In genomic region chr2:132416080-132416911, GRCh38 we compare ENCODE assay signal across 9 cellular contexts. TPM values are rescaled to one million over a fixed set of nuclear protein-coding genes. Genes with fewer than 3 reads are reported as not detected.
DNase-seq lines count a peak whose midpoint lies in the region; ATAC-seq and TF ChIP-seq lines count a peak whose summit lies in the region.
"Had no signal": no experiment of that assay in that cellular context is flagged by ENCODE, and none has a peak within 500 bp of the region (broad histone marks: within the 10 kb centered on the region; RNA-seq: fewer than 3 reads in every experiment).

GPR39 (plus strand) TSS chr2:132416805.

- POLR2A ChIA-PET in PC-3 (lab: Charles Lee; ENCODE audit: unreplicated experiment) = interaction anchor here (0.6 to 1.0 kb wide), 9 partner anchors 11 to 234 kb away, joined by 3 to 11 read pairs (median 4); no protein-coding TSS in a partner anchor

- H3K27me3 Mint-ChIP-seq in mesothelial cell of epicardium (ENCODE audit: low read depth) = peaks cover 54% of the 10 kb centered on the region
- H3K27me3 Mint-ChIP-seq in natural killer cell (ENCODE audit: low read depth in 2 of 2) = peaks cover 0 to 6% of the 10 kb centered on the region in 2 donors

- no peaks in the 10 kb centered on the region for H3K9me3 ChIP-seq in PC-3 (ENCODE audit: low read length)

- no peak for TF ChIP-seq CTCF in PC-3 (conservative IDR thresholded peaks at IDR 0.05; ENCODE audit: low read depth, low read length)
- no peak for TF ChIP-seq CTCF in epithelial cell of proximal tubule (conservative IDR thresholded peaks at IDR 0.05; ENCODE audit: low read depth, low read length)
- TF ChIP-seq CTCF in mesothelial cell of epicardium (IDR thresholded peaks at IDR 0.05; ENCODE audit: unreplicated experiment) = no peak
- no peak for TF ChIP-seq CTCF in natural killer cell (IDR thresholded peaks at IDR 0.05)

- no peaks in the 10 kb centered on the region for H3K9me2 ChIP-seq in PC-3 (replicated peaks; ENCODE audit: low read length)

- H2AFZ ChIP-seq in PC-3 (ENCODE audit: low read length) = peak within 1 kb of the TSS; percentile 68

- H3K4me3 Mint-ChIP-seq in mesothelial cell of epicardium (peak within 1 kb of the TSS; percentile 79), natural killer cell (no peak within 1 kb of the TSS)

- no peaks in the 10 kb centered on the region for H3K36me3 Mint-ChIP-seq in mesothelial cell of epicardium
- no peaks in the 10 kb centered on the region for H3K36me3 Mint-ChIP-seq in natural killer cell

- no TSS peak for BruUV-seq in PC-3 (replicated peaks; lab: Mats Ljungman, UMichigan)

- H3K79me2 ChIP-seq in PC-3 (ENCODE audit: low read length) = peaks cover 47% of the 10 kb centered on the region

- H3K4me1 ChIP-seq in PC-3 (ENCODE audit: insufficient read depth, low read length) = peaks cover 49% of the 10 kb centered on the region
- no peaks in the 10 kb centered on the region for H3K4me1 ChIP-seq in urinary bladder (ENCODE audit: insufficient read depth)

- intact Hi-C loops in PC-3 (cut with micrococcal nuclease) = loop anchor here (1.0 to 10.0 kb wide), 7 partner anchors 14 to 1429 kb away; no protein-coding TSS in a partner anchor
- intact Hi-C loops in natural killer cell (cut with micrococcal nuclease) = no loop called here

- H3K27ac ChIP-seq in PC-3 (ENCODE audit: low read length) = peak within 1 kb of the TSS; percentile 93
- peak within 1 kb of the TSS; percentile 85 for H3K27ac ChIP-seq in urinary bladder (ENCODE audit: low read depth)

- 2% methylated on average over 55 of the region's 55 CpGs for WGBS in urinary bladder

- H3K36me3 ChIP-seq in PC-3 (ENCODE audit: low read depth, low read length) (no peaks in the 10 kb centered on the region), urinary bladder (ENCODE audit: insufficient read depth) (no peaks in the 10 kb centered on the region)

- H3K4me3 ChIP-seq in PC-3 (ENCODE audit: low read length) (peak within 1 kb of the TSS; percentile 88), epithelial cell of proximal tubule (ENCODE audit: low read depth, low read length) (peak within 1 kb of the TSS; percentile 69), urinary bladder (ENCODE audit: low read depth, low read length) (peak within 1 kb of the TSS; percentile 35)

- peaks cover 24% of the 10 kb centered on the region for H4K20me1 ChIP-seq in PC-3 (ENCODE audit: low read length)

- no peaks in the 10 kb centered on the region for H3K27me3 ChIP-seq in PC-3 (ENCODE audit: low read length)

- CTCF ChIA-PET in PC-3 (lab: Charles Lee) = interaction anchor here (0.5 to 1.5 kb wide), 6 partner anchors 11 to 67 kb away, joined by 3 to 5 read pairs (median 4); no protein-coding TSS in a partner anchor

- DNase-seq in 8988T = peak; percentile 70
- peak; percentile 99 for DNase-seq in PC-3
- DNase-seq in epithelial cell of proximal tubule (ENCODE audit: low read depth) = peak; percentile 70
- DNase-seq in mesothelial cell of epicardium (ENCODE audit: low spot score in 2 of 2, unreplicated experiment in 2 of 2) = peak; percentile 34 to 71
- DNase-seq in natural killer cell = no peak
- DNase-seq: DND-41 had no signal

- no peak within 1 kb of the TSS for H3K27ac Mint-ChIP-seq in mesothelial cell of epicardium
- no peak within 1 kb of the TSS for H3K27ac Mint-ChIP-seq in natural killer cell

- no peaks in the 10 kb centered on the region for H3F3A ChIP-seq in PC-3 (ENCODE audit: low read length, unreplicated experiment)

- H3K4me1 Mint-ChIP-seq in mesothelial cell of epicardium (peaks cover 6% of the 10 kb centered on the region), natural killer cell (no peaks in the 10 kb centered on the region)

- no peaks in the 10 kb centered on the region for H3K9me3 Mint-ChIP-seq in mesothelial cell of epicardium
- H3K9me3 Mint-ChIP-seq in natural killer cell = peaks cover 0 to 6% of the 10 kb centered on the region in 2 donors

- peak within 1 kb of the TSS; percentile 74 for H3K9ac ChIP-seq in PC-3 (ENCODE audit: low read length)

- peak; percentile 53 for ATAC-seq in HG03354 (IDR thresholded peaks at IDR 0.05; ENCODE audit: poor library complexity, severe bottlenecking, unreplicated experiment)
- ATAC-seq in PC-3 = peak; percentile 77
- ATAC-seq in natural killer cell = no peak
- no peak for ATAC-seq in GM21786 (IDR thresholded peaks at IDR 0.05; ENCODE audit: unreplicated experiment)

- peak within 1 kb of the TSS; percentile 96 for H3K4me2 ChIP-seq in PC-3 (ENCODE audit: low read length)

RNA-seq across cellular contexts. Expression of gene GPR39, which starts in this region (rescaled TPM):
- total RNA-seq in PC-3 (2014; rRNA removed) = 34.8 and 43.2 TPM in 2 replicates
- total RNA-seq in epithelial cell of proximal tubule = 9.0 and 10.8 TPM in 2 replicates
- total RNA-seq in mesothelial cell of epicardium = 0.07 to 0.47 TPM (median 0.31 TPM) in 3 replicates
- 3.2 TPM for total RNA-seq in urinary bladder
- polyA plus RNA-seq in urinary bladder = 1.4 TPM
- not detected for total RNA-seq in natural killer cell

Comparison
In these comparisons a context has a peak if more than half of its experiments do, and no peak if none do; other contexts are left out.
1. Peak in DNase-seq in mesothelial cell of epicardium; RNA of the gene not detected or under 1 TPM.
2. ATAC-seq: peak in HG03354 (single experiment) and PC-3 (single experiment); none in natural killer cell (0 of 3) and GM21786 (single experiment).
3. H3K4me3 ChIP-seq: peak in every context shown above with its lines; median percentile 88 in PC-3; 69 in epithelial cell of proximal tubule; 35 in urinary bladder.